Comparison of ENCODE assay signal across 23 cellular contexts in the genomic region with DNA sequence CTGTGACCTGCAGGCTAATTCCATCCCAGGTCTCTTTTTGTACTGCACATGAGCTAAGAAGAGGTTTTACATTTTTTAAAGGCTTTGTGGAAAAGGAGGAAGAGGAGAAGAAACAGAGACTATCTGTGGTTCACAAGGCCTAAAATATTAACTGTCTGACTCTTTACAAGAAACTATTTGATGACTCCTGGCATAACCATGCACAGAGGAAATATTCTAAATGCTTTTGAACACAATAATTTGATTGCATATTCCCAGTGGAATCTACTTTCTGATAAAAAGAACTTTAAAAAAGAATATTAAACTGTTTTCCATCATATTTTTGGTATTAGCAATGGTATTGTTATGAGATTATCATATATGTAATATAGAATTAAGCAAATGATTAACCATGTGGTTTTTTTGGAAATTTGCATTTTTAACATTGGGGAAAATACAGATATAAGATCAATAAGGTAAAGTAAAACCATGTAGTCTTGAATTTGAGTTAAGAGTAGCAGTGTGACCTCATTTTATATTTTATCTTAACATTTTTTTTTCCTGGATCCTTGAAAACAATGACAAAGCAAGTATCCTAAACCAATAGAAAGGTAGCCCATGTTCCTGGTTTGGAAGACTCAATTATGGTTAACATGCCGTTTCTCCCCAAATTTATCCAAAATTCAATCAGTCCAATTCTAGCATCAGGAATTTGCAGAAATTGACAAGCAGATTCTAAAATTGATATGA.
DNase-seq lines count a peak whose midpoint lies in the region; ATAC-seq and TF ChIP-seq lines count a peak whose summit lies in the region.
"Had no signal": no experiment of that assay in that cellular context is flagged by ENCODE, and none has a peak within 500 bp of the region (broad histone marks: within the 10 kb centered on the region; RNA-seq: fewer than 3 reads in every experiment).

No MANE protein-coding gene starts in this region.

- H3K4me3 ChIP-seq in adipocyte (ENCODE audit: low read length) = peak overlapping the region; percentile 22
- no peak overlapping the region for H3K4me3 ChIP-seq in fibroblast of the aortic adventitia (ENCODE audit: low read depth, low read length)
- no peak overlapping the region for H3K4me3 ChIP-seq in smooth muscle cell
- H3K4me3 ChIP-seq: cardiac muscle cell, neural progenitor cell had no signal

- no peak for ATAC-seq in GM21717 (IDR thresholded peaks at IDR 0.05; ENCODE audit: unreplicated experiment)
- ATAC-seq: activated CD4-positive, CD25-positive, alpha-beta regulatory T cell treated with anti-CD3 and anti-CD28 coated beads, Interleukin-2, amount 50 U/mL, for 24 hours; left colon; stimulated activated naive B cell treated with anti-CD40 and anti-IgM and Interleukin-4, amounts not matched to agents 10 μg/mL and 1 μg/mL and 100 μg/mL, for 72 hours had no signal

- peak overlapping the region; percentile 74 for H3K9ac ChIP-seq in adipocyte (ENCODE audit: low read length)
- H3K9ac ChIP-seq in smooth muscle cell (ENCODE audit: low read depth) = peak overlapping the region; percentile 52
- H3K9ac ChIP-seq: neural progenitor cell had no signal

- no peaks in the 10 kb centered on the region for H4K20me1 ChIP-seq in smooth muscle cell (ENCODE audit: low read depth)

- H3K4me2 ChIP-seq in smooth muscle cell = peak overlapping the region; percentile 62
- H3K4me2 ChIP-seq: neural progenitor cell had no signal

- H3K27me3 ChIP-seq in adipocyte (replicated peaks; ENCODE audit: control insufficient read depth, insufficient read depth, low read length) (no peaks in the 10 kb centered on the region), smooth muscle cell (ENCODE audit: low read depth) (no peaks in the 10 kb centered on the region)
- H3K27me3 ChIP-seq: cardiac muscle cell, neural progenitor cell had no signal

- peaks cover 6% of the 10 kb centered on the region for H3K9me3 ChIP-seq in adipocyte (ENCODE audit: control insufficient read depth, low read length)
- no peaks in the 10 kb centered on the region for H3K9me3 ChIP-seq in smooth muscle cell (replicated peaks; ENCODE audit: low read depth)

- no peaks in the 10 kb centered on the region for H3K79me2 ChIP-seq in smooth muscle cell (ENCODE audit: low read depth)

- H3K4me1 ChIP-seq in adipocyte (ENCODE audit: control insufficient read depth, insufficient read depth, low read length) (peaks cover 31% of the 10 kb centered on the region), smooth muscle cell (ENCODE audit: low read depth) (peaks cover 8% of the 10 kb centered on the region)

- H2AFZ ChIP-seq in smooth muscle cell (ENCODE audit: low read depth) = no peak overlapping the region
- H2AFZ ChIP-seq: neural progenitor cell had no signal

- peak overlapping the region; percentile 91 for H3K27ac ChIP-seq in smooth muscle cell (ENCODE audit: low read depth)
- H3K27ac ChIP-seq: cardiac muscle cell, HL-60, neural progenitor cell had no signal

- 94% methylated on average over 1 of the region's 1 CpG for whole genome bisulfite sequencing in smooth muscle cell (ENCODE audit: low lambda C conversion rate)

- no peaks in the 10 kb centered on the region for H3K36me3 ChIP-seq in adipocyte (ENCODE audit: control insufficient read depth, insufficient read depth, low read length, severe bottlenecking)
- H3K36me3 ChIP-seq in smooth muscle cell (ENCODE audit: low read depth) = no peaks in the 10 kb centered on the region
- H3K36me3 ChIP-seq: cardiac muscle cell, neural progenitor cell had no signal

- DNase-seq in ELR (ENCODE audit: low read depth) (peak; percentile 84), adipocyte (ENCODE audit: low read depth) (peak; percentile 58), fibroblast of the aortic adventitia (ENCODE audit: low read depth) (peak; percentile 90), smooth muscle cell (lab: John Stamatoyannopoulos, UW; ENCODE audit: unreplicated experiment) (no peak), GM19238 (ENCODE audit: insufficient read length, low spot score) (no peak), NCI-H1048 (lab: John Stamatoyannopoulos, UW) (no peak)
- no peak for DNase-seq in activated CD4-positive, CD25-positive, alpha-beta regulatory T cell treated with anti-CD3 and anti-CD28 coated beads, Interleukin-2, amount 50 U/mL, for 72 hours
- DNase-seq: activated CD8-positive, alpha-beta memory T cell treated with anti-CD3 and anti-CD28 coated beads for 24 hours; CD4-positive, alpha-beta T cell; DND-41; effector CD8-positive, alpha-beta T cell; foreskin melanocyte; KBM-7; left colon; NCI-H510A treated with DMSO at 0.1 percent for 48 hours; stimulated activated CD4-positive, alpha-beta T cell treated with anti-CD3 and anti-CD28 coated beads, Interleukin-15, amount 100 ng/mL, for 24 hours; stimulated activated naive B cell treated with anti-CD40 and anti-IgM and Interleukin-4, amounts not matched to agents 10 μg/mL and 1 μg/mL and 100 μg/mL, for 72 hours; T1000 had no signal

- no peak for TF ChIP-seq CTCF in fibroblast of the aortic adventitia (IDR thresholded peaks at IDR 0.05; ENCODE audit: insufficient read depth, low read length)
- TF ChIP-seq CTCF in smooth muscle cell (IDR thresholded peaks at IDR 0.05; ENCODE audit: borderline replicate concordance, insufficient read depth, poor library complexity, severe bottlenecking) = no peak

- H3F3A ChIP-seq in smooth muscle cell (ENCODE audit: low read depth) = no peaks in the 10 kb centered on the region

Comparison
In these comparisons a context has a peak if more than half of its experiments do, and no peak if none do; other contexts are left out.
1. DNase-seq: peak in ELR (single experiment), adipocyte (single experiment) and fibroblast of the aortic adventitia (single experiment); none in smooth muscle cell (single experiment), activated CD4-positive, CD25-positive, alpha-beta regulatory T cell treated with anti-CD3 and anti-CD28 coated beads, Interleukin-2, amount 50 U/mL, for 72 hours (single experiment), GM19238 (single experiment) and NCI-H1048 (single experiment).